In genomic region chr3:129881261-129881660, GRCh38 we compare ENCODE assay signal across 8 cellular contexts.
"Had no signal": no experiment of that assay in that cellular context is flagged by ENCODE, and none has a peak within 500 bp of the region (broad histone marks: within the 10 kb centered on the region; RNA-seq: fewer than 3 reads in every experiment).

No MANE protein-coding gene starts in this region.

- H3K4me3 ChIP-seq: GM23248, HAP-1, K562 had no signal

- ATAC-seq: HCT116, K562 had no signal

- DNase-seq: GM23248, GOT3, H7, HFFc6, IMR-90 had no signal

- H3K27ac Mint-ChIP-seq: HFFc6 had no signal

- H3K9me3 ChIP-seq: HAP-1 had no signal

- H3K27ac ChIP-seq: GM23248 had no signal

- H3K4me3 Mint-ChIP-seq: HFFc6 had no signal

- H3K9me3 Mint-ChIP-seq: HFFc6 had no signal

- H3K4me1 ChIP-seq: HAP-1 had no signal
